In the genomic region with DNA sequence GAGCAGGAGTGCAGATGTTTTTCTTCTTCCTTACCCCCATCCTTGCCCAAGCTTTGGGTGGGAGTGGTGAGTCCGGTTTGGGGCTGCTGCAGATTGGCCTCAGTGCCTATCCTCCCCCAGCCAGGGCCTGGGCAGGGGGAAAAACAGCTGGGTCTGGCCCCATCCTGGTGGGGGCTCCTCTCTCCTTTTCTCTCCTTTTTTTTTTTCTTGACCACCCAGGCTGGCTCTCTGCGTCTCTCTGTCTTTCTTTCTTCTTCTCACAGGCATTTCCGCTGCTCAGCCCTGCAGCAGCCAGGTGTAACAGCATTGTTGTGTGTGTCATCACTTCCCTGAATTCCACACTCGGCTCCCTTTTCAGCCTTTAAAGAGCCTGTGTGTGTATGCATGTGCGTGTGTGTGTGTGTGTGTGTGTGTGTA, we compare ENCODE assay signal across 1 cellular context.
TF ChIP-seq lines count a peak whose summit lies in the region.

No MANE protein-coding gene starts in this region.

TF ChIP-seq in GM12878, 131 proteins besides CTCF, POLR2A, EP300 and RAD21:
- TF ChIP-seq, protein P1, sequence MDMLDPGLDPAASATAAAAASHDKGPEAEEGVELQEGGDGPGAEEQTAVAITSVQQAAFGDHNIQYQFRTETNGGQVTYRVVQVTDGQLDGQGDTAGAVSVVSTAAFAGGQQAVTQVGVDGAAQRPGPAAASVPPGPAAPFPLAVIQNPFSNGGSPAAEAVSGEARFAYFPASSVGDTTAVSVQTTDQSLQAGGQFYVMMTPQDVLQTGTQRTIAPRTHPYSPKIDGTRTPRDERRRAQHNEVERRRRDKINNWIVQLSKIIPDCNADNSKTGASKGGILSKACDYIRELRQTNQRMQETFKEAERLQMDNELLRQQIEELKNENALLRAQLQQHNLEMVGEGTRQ (IDR thresholded peaks at IDR 0.05; ENCODE audit: borderline replicate concordance, low read depth, low read length) = no peak
- no peak for TF ChIP-seq MEF2A (IDR thresholded peaks at IDR 0.05; ENCODE audit: insufficient read depth, low read depth, low read length)
- TF ChIP-seq, protein P2, sequence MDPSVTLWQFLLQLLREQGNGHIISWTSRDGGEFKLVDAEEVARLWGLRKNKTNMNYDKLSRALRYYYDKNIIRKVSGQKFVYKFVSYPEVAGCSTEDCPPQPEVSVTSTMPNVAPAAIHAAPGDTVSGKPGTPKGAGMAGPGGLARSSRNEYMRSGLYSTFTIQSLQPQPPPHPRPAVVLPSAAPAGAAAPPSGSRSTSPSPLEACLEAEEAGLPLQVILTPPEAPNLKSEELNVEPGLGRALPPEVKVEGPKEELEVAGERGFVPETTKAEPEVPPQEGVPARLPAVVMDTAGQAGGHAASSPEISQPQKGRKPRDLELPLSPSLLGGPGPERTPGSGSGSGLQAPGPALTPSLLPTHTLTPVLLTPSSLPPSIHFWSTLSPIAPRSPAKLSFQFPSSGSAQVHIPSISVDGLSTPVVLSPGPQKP (IDR thresholded peaks at IDR 0.05; ENCODE audit: low read depth, low read length) = no peak
- TF ChIP-seq NR2F1 (conservative IDR thresholded peaks at IDR 0.05) = no peak
- TF ChIP-seq EZH2 (IDR thresholded peaks at IDR 0.05; ENCODE audit: borderline replicate concordance, control insufficient read depth, low read depth, low read length) = 0 out of 2 replicates have a peak, but pooled peaks have one; percentile 35
